In the genomic region with DNA sequence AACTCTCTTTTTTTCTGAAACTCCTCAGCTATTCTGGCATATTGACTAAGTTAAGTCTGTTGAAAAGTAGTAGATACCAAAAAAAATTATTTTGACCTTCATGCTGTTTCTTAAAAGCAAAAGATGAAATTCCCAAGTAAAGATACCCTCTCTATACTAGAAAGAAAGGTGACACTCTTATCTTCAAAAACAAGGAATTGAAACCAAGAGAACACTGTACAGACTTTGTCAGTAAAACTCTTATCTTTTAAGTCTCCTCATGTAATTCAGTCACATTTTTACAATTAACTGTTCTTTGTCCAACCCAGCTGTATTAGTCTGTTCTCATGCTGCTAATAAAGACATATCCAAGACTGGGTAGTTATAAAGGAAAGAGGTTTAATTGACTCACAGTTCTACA, we compare ENCODE assay signal across 18 cellular contexts.
"Had no signal": no experiment of that assay in that cellular context is flagged by ENCODE, and none has a peak within 500 bp of the region (broad histone marks: within the 10 kb centered on the region; RNA-seq: fewer than 3 reads in every experiment).

No MANE protein-coding gene starts in this region.

- H3K27me3 Mint-ChIP-seq: progenitor cell of endocrine pancreas; stimulated activated memory B cell treated with anti-CD40 and anti-IgM and Interleukin-4, amounts not matched to agents 10 μg/mL and 1 μg/mL and 100 μg/mL, for 72 hours; stimulated activated naive CD8-positive, alpha-beta T cell treated with anti-CD3 and anti-CD28 coated beads, Interleukin-15, amount 100 ng/mL, for 72 hours had no signal

- H3K27ac Mint-ChIP-seq: natural killer cell; progenitor cell of endocrine pancreas; stimulated activated memory B cell treated with anti-CD40 and anti-IgM and Interleukin-4, amounts not matched to agents 10 μg/mL and 1 μg/mL and 100 μg/mL, for 72 hours had no signal

- H3K4me1 ChIP-seq: gastrocnemius medialis, heart right ventricle, testis, tibial nerve had no signal

- H3K9me3 Mint-ChIP-seq: natural killer cell; neural crest cell; stimulated activated naive CD8-positive, alpha-beta T cell treated with anti-CD3 and anti-CD28 coated beads, Interleukin-15, amount 100 ng/mL, for 72 hours had no signal

- H3K36me3 ChIP-seq: gastrocnemius medialis, heart right ventricle, ovary, tibial nerve had no signal

- DNase-seq: effector memory CD4-positive, alpha-beta T cell; gastrocnemius medialis; heart right ventricle; hypothalamus; islet precursor cell; natural killer cell; ovary; right cardiac atrium; small intestine; stimulated activated CD4-positive, alpha-beta T cell treated with anti-CD3 and anti-CD28 coated beads, Interleukin-4, amount 100 ng/mL, for 1 hour; stimulated activated naive CD8-positive, alpha-beta T cell treated with anti-CD3 and anti-CD28 coated beads, Interleukin-15, amount 100 ng/mL, for 72 hours; testis had no signal

- H3K4me3 Mint-ChIP-seq: natural killer cell; neural crest cell; stimulated activated memory B cell treated with anti-CD40 and anti-IgM and Interleukin-4, amounts not matched to agents 10 μg/mL and 1 μg/mL and 100 μg/mL, for 72 hours; stimulated activated naive CD8-positive, alpha-beta T cell treated with anti-CD3 and anti-CD28 coated beads, Interleukin-15, amount 100 ng/mL, for 72 hours had no signal

- H3K36me3 Mint-ChIP-seq: natural killer cell; stimulated activated memory B cell treated with anti-CD40 and anti-IgM and Interleukin-4, amounts not matched to agents 10 μg/mL and 1 μg/mL and 100 μg/mL, for 72 hours had no signal

- H3K4me3 ChIP-seq: gastrocnemius medialis, heart right ventricle, ovary, testis, tibial nerve had no signal

- H3K27ac ChIP-seq: gastrocnemius medialis, heart right ventricle, ovary, testis, tibial nerve had no signal

- ATAC-seq: esophagus mucosa; gastrocnemius medialis; heart right ventricle; left lobe of liver; natural killer cell; right cardiac atrium; stimulated activated memory B cell treated with anti-CD40 and anti-IgM and Interleukin-4, amounts not matched to agents 10 μg/mL and 1 μg/mL and 100 μg/mL, for 72 hours; stimulated activated naive CD8-positive, alpha-beta T cell treated with anti-CD3 and anti-CD28 coated beads, Interleukin-15, amount 100 ng/mL, for 72 hours had no signal

- H3K9me3 ChIP-seq: gastrocnemius medialis, heart right ventricle, ovary, testis, tibial nerve had no signal

- H3K27me3 ChIP-seq: gastrocnemius medialis, heart right ventricle, ovary, testis, tibial nerve had no signal

- H3K4me1 Mint-ChIP-seq: natural killer cell; neural crest cell; stimulated activated memory B cell treated with anti-CD40 and anti-IgM and Interleukin-4, amounts not matched to agents 10 μg/mL and 1 μg/mL and 100 μg/mL, for 72 hours; stimulated activated naive CD8-positive, alpha-beta T cell treated with anti-CD3 and anti-CD28 coated beads, Interleukin-15, amount 100 ng/mL, for 72 hours had no signal
